In genomic region chr16:53209489-53209888, GRCh38 we compare ENCODE assay signal across 8 cellular contexts.
DNase-seq lines count a peak whose midpoint lies in the region; TF ChIP-seq lines count a peak whose summit lies in the region.

No MANE protein-coding gene starts in this region.

- H3K36me3 ChIP-seq in adipocyte (ENCODE audit: control insufficient read depth, insufficient read depth, low read length, severe bottlenecking) = peaks cover 12% of the 10 kb centered on the region

- peak overlapping the region; percentile 93 for H3K9ac ChIP-seq in adipocyte (ENCODE audit: low read length)

- peaks cover 4% of the 10 kb centered on the region for H3K36me3 Mint-ChIP-seq in activated naive CD8-positive, alpha-beta T cell
- H3K36me3 Mint-ChIP-seq in activated naive CD8-positive, alpha-beta T cell treated with anti-CD3 and anti-CD28 coated beads for 36 hours = peaks cover 6% of the 10 kb centered on the region
- H3K36me3 Mint-ChIP-seq in type B pancreatic cell = peaks cover 23% of the 10 kb centered on the region

- no peak overlapping the region for H3K27ac Mint-ChIP-seq in activated naive CD8-positive, alpha-beta T cell
- no peak overlapping the region for H3K27ac Mint-ChIP-seq in activated naive CD8-positive, alpha-beta T cell treated with anti-CD3 and anti-CD28 coated beads for 36 hours
- H3K27ac Mint-ChIP-seq in type B pancreatic cell = peak overlapping the region; percentile 73

- no peak for TF ChIP-seq CTCF in type B pancreatic cell (conservative IDR thresholded peaks at IDR 0.05)

- no peaks in the 10 kb centered on the region for H3K9me3 Mint-ChIP-seq in activated naive CD8-positive, alpha-beta T cell (ENCODE audit: low read depth)
- H3K9me3 Mint-ChIP-seq in activated naive CD8-positive, alpha-beta T cell treated with anti-CD3 and anti-CD28 coated beads for 36 hours = no peaks in the 10 kb centered on the region
- no peaks in the 10 kb centered on the region for H3K9me3 Mint-ChIP-seq in type B pancreatic cell

- H3K4me3 ChIP-seq in adipocyte (ENCODE audit: low read length) = peak overlapping the region; percentile 90

- H3K4me3 Mint-ChIP-seq in activated naive CD8-positive, alpha-beta T cell = peak overlapping the region; percentile 30
- H3K4me3 Mint-ChIP-seq in activated naive CD8-positive, alpha-beta T cell treated with anti-CD3 and anti-CD28 coated beads for 36 hours = no peak overlapping the region
- peak overlapping the region; percentile 94 for H3K4me3 Mint-ChIP-seq in type B pancreatic cell

- H3K27me3 ChIP-seq in adipocyte (replicated peaks; ENCODE audit: control insufficient read depth, insufficient read depth, low read length) = no peaks in the 10 kb centered on the region

- peaks cover 12% of the 10 kb centered on the region for H3K4me1 Mint-ChIP-seq in activated naive CD8-positive, alpha-beta T cell (ENCODE audit: low read depth)
- peaks cover 18% of the 10 kb centered on the region for H3K4me1 Mint-ChIP-seq in activated naive CD8-positive, alpha-beta T cell treated with anti-CD3 and anti-CD28 coated beads for 36 hours
- peaks cover 35% of the 10 kb centered on the region for H3K4me1 Mint-ChIP-seq in type B pancreatic cell (ENCODE audit: unreplicated experiment)

- H3K9me3 ChIP-seq in adipocyte (ENCODE audit: control insufficient read depth, low read length) = no peaks in the 10 kb centered on the region

- H3K27me3 Mint-ChIP-seq in activated naive CD8-positive, alpha-beta T cell = no peaks in the 10 kb centered on the region
- H3K27me3 Mint-ChIP-seq in activated naive CD8-positive, alpha-beta T cell treated with anti-CD3 and anti-CD28 coated beads for 36 hours = no peaks in the 10 kb centered on the region
- H3K27me3 Mint-ChIP-seq in type B pancreatic cell = no peaks in the 10 kb centered on the region

- H3K4me1 ChIP-seq in adipocyte (ENCODE audit: control insufficient read depth, insufficient read depth, low read length) = peaks cover 69% of the 10 kb centered on the region

- no peak for DNase-seq in activated naive CD8-positive, alpha-beta T cell treated with anti-CD3 and anti-CD28 coated beads for 36 hours
- DNase-seq in adipocyte (ENCODE audit: low read depth) (no peak), medulla oblongata (ENCODE audit: extremely low spot score) (peak; percentile 22), type B pancreatic cell (ENCODE audit: extremely low spot score, unreplicated experiment) (no peak), mesenteric fat pad (ENCODE audit: low spot score) (no peak), NCI-H146 treated with DMSO at 0.1 percent for 48 hours (lab: John Stamatoyannopoulos, UW; ENCODE audit: unreplicated experiment) (no peak), DMS153 (lab: John Stamatoyannopoulos, UW) (no peak)
